ENCODE assay signal across 7 cellular contexts in genomic region chr5:43017438-43017820, GRCh38. TPM values are rescaled to one million over a fixed set of nuclear protein-coding genes. Genes with fewer than 3 reads are reported as not detected.
A peak's percentile ranks its signal among the peaks of the same experiment; 100 is the strongest.
DNase-seq lines count a peak whose midpoint lies in the region; ATAC-seq, FAIRE-seq and TF ChIP-seq lines count a peak whose summit lies in the region.

No MANE protein-coding gene starts in this region.

- peak; percentile 38 for FAIRE-seq in HTR-8/SVneo (lab: Jason Lieb, UNC)

- H3K27me3 ChIP-seq in esophagus squamous epithelium = peaks cover 0 to 66% (median 3%) of the 10 kb centered on the region in 4 donors

- intact Hi-C loops in esophagus squamous epithelium (cut with DNase I) = no loop called here

- ATAC-seq in GM18502 (IDR thresholded peaks at IDR 0.05; ENCODE audit: poor library complexity, unreplicated experiment) (peak; percentile 23), GM18861 (IDR thresholded peaks at IDR 0.05; ENCODE audit: unreplicated experiment) (no peak), HG02763 (IDR thresholded peaks at IDR 0.05; ENCODE audit: unreplicated experiment) (no peak)

- TF ChIP-seq POLR2A in esophagus squamous epithelium (IDR thresholded peaks at IDR 0.05) = no peak

- peak overlapping the region in 1 of 3 experiments; percentile 41 for H3K27ac Mint-ChIP-seq in nephron

- H3K27ac ChIP-seq in esophagus squamous epithelium = peak overlapping the region; percentile 80 to 95 (median 91)

- H3K4me1 Mint-ChIP-seq in nephron = peaks cover 28% of the 10 kb centered on the region

- no peaks in the 10 kb centered on the region for H3K9me3 Mint-ChIP-seq in nephron

- H3K27me3 Mint-ChIP-seq in nephron (ENCODE audit: low read depth) = peaks cover 100% of the 10 kb centered on the region

- H3K36me3 ChIP-seq in esophagus squamous epithelium = no peaks in the 10 kb centered on the region

- no peak for DNase-seq in HTR-8/SVneo (ENCODE audit: insufficient read length, low spot score)
- DNase-seq in esophagus squamous epithelium (lab: John Stamatoyannopoulos, UW) = no peak

- no peaks in the 10 kb centered on the region for H3K36me3 Mint-ChIP-seq in nephron (ENCODE audit: low read depth)

- H3K4me3 Mint-ChIP-seq in nephron = peak overlapping the region; percentile 85 to 93 (median 90)

- H3K4me3 ChIP-seq in WI38 (ENCODE audit: low read depth, low read length) = peak overlapping the region; percentile 73
- H3K4me3 ChIP-seq in esophagus squamous epithelium = peak overlapping the region; percentile 45 to 66 (median 51)

- WGBS in esophagus squamous epithelium, 2 donors = 14 to 15% methylated on average over 12 to 13 of the region's 13 CpGs

- peaks cover 0 to 38% (median 16%) of the 10 kb centered on the region in 3 donors for H3K4me1 ChIP-seq in esophagus squamous epithelium

- H3K9me3 ChIP-seq in esophagus squamous epithelium = no peaks in the 10 kb centered on the region

- TF ChIP-seq CTCF in WI38 (IDR thresholded peaks at IDR 0.05; ENCODE audit: low read depth, low read length) (no peak), esophagus squamous epithelium (IDR thresholded peaks at IDR 0.05) (peak in 1 of 6 experiments; percentile 26), nephron (IDR thresholded peaks at IDR 0.05; ENCODE audit: unreplicated experiment in 3 of 3) (no peak)

RNA-seq across cellular contexts. Expression of gene ANXA2R, which starts 22.7 kb away (rescaled TPM):
- 1 to 10 TPM in 2 of 4 donors, under 1 TPM in 2; 0.57 to 2.5 (median 1.6) TPM for total RNA-seq in esophagus squamous epithelium
